ENCODE assay signal across 13 cellular contexts in genomic region chr22:24059121-24059520, GRCh38. TPM values are rescaled to one million over a fixed set of nuclear protein-coding genes. Genes with fewer than 3 reads are reported as not detected.
DNase-seq lines count a peak whose midpoint lies in the region; ATAC-seq and TF ChIP-seq lines count a peak whose summit lies in the region.
"Had no signal": no experiment of that assay in that cellular context is flagged by ENCODE, and none has a peak within 500 bp of the region (broad histone marks: within the 10 kb centered on the region; RNA-seq: fewer than 3 reads in every experiment).

No MANE protein-coding gene starts in this region.

- no peak overlapping the region for H3K4me3 ChIP-seq in MG63
- H3K4me3 ChIP-seq in epithelial cell of esophagus (ENCODE audit: low read length), result no peak overlapping the region
- no peak overlapping the region for H3K4me3 ChIP-seq in CD8-positive, alpha-beta T cell (ENCODE audit: low read depth, low read length)
- H3K4me3 ChIP-seq: upper lobe of left lung had no signal

- no peaks in the 10 kb centered on the region for H3K9me3 Mint-ChIP-seq in WTC11
- H3K9me3 Mint-ChIP-seq in CD8-positive, alpha-beta T cell, result no peaks in the 10 kb centered on the region
- H3K9me3 Mint-ChIP-seq: activated naive CD8-positive, alpha-beta T cell treated with anti-CD3 and anti-CD28 coated beads, Interleukin-2, amount 10 ng/mL, durations not matched to agents 7 days and 5 days had no signal

- peaks cover 76% of the 10 kb centered on the region for H3K36me3 Mint-ChIP-seq in WTC11
- peaks cover 95% of the 10 kb centered on the region for H3K36me3 Mint-ChIP-seq in CD8-positive, alpha-beta T cell

- H3K27me3 ChIP-seq in MG63, result no peaks in the 10 kb centered on the region
- H3K27me3 ChIP-seq in CD8-positive, alpha-beta T cell (ENCODE audit: insufficient read depth, low read length), result no peaks in the 10 kb centered on the region
- H3K27me3 ChIP-seq: BE2C, upper lobe of left lung had no signal

- POLR2A ChIA-PET in WTC11 (lab: Charles Lee), result no interaction called here
- POLR2A ChIA-PET in CD8-positive, alpha-beta T cell (lab: Charles Lee), result interaction anchor here (2.2 kb wide), 1 partner anchor 48 kb away, joined by 8 read pairs; the partner anchor contains the start of gene CABIN1

- no peak overlapping the region for H3K27ac Mint-ChIP-seq in WTC11
- H3K27ac Mint-ChIP-seq in CD8-positive, alpha-beta T cell, result no peak overlapping the region

- H3K27ac ChIP-seq in CD8-positive, alpha-beta T cell (ENCODE audit: low read depth, low read length), result no peak overlapping the region
- H3K27ac ChIP-seq: HL-60 had no signal

- intact Hi-C loops in posterior vena cava (cut with DNase I), result no loop called here
- intact Hi-C loops in CD8-positive, alpha-beta T cell (cut with DNase I, micrococcal nuclease), result no loop called here

- TF ChIP-seq CTCF in epithelial cell of esophagus (IDR thresholded peaks at IDR 0.05; ENCODE audit: insufficient read depth, low read depth, low read length, missing control alignments) (no peak), WTC11 (IDR thresholded peaks at IDR 0.05) (no peak)
- TF ChIP-seq CTCF in CD8-positive, alpha-beta T cell (IDR thresholded peaks at IDR 0.05), result no peak

- CTCF ChIA-PET in WTC11 (lab: Charles Lee), result no interaction called here
- CTCF ChIA-PET in CD8-positive, alpha-beta T cell (lab: Charles Lee), result interaction anchor here (0.8 kb wide), 1 partner anchor 49 kb away, joined by 3 read pairs; no protein-coding TSS in a partner anchor

- peaks cover 68% of the 10 kb centered on the region for H3K36me3 ChIP-seq in MG63
- peaks cover 69% of the 10 kb centered on the region for H3K36me3 ChIP-seq in CD8-positive, alpha-beta T cell (ENCODE audit: insufficient read depth, low read length)

- H3K4me1 ChIP-seq in CD8-positive, alpha-beta T cell (ENCODE audit: insufficient read depth, low read length), result peaks cover 15% of the 10 kb centered on the region
- H3K4me1 ChIP-seq: BE2C had no signal

- DNase-seq in AG08396 (ENCODE audit: low spot score), result peak; percentile 81
- DNase-seq in MG63, result peak; percentile 84
- peak; percentile 48 for DNase-seq in epithelial cell of esophagus (ENCODE audit: low read depth)
- DNase-seq in posterior vena cava (ENCODE audit: low spot score), result peak; percentile 53
- DNase-seq in middle frontal gyrus (ENCODE audit: extremely low spot score, low spot score), result no peak
- DNase-seq in WTC11 (ENCODE audit: low spot score), result no peak
- DNase-seq in CD8-positive, alpha-beta T cell, result no peak
- DNase-seq: activated naive CD8-positive, alpha-beta T cell treated with anti-CD3 and anti-CD28 coated beads, Interleukin-2, amount 10 ng/mL, durations not matched to agents 7 days and 5 days; BE2C; upper lobe of left lung had no signal

- no peaks in the 10 kb centered on the region for H3K9me3 ChIP-seq in MG63
- H3K9me3 ChIP-seq in CD8-positive, alpha-beta T cell (ENCODE audit: low read length), result no peaks in the 10 kb centered on the region
- H3K9me3 ChIP-seq: BE2C, upper lobe of left lung had no signal

- H3K4me1 Mint-ChIP-seq in WTC11, result no peaks in the 10 kb centered on the region
- H3K4me1 Mint-ChIP-seq in CD8-positive, alpha-beta T cell (ENCODE audit: low read depth), result peaks cover 18% of the 10 kb centered on the region

- H3K27me3 Mint-ChIP-seq in WTC11 (ENCODE audit: low read depth), result no peaks in the 10 kb centered on the region
- H3K27me3 Mint-ChIP-seq in CD8-positive, alpha-beta T cell (ENCODE audit: low read depth), result no peaks in the 10 kb centered on the region
- H3K27me3 Mint-ChIP-seq: activated naive CD8-positive, alpha-beta T cell treated with anti-CD3 and anti-CD28 coated beads, Interleukin-2, amount 10 ng/mL, durations not matched to agents 7 days and 5 days had no signal

- ATAC-seq in WTC11 (no peak), HG03280 (IDR thresholded peaks at IDR 0.05; ENCODE audit: unreplicated experiment) (no peak)
- ATAC-seq in CD8-positive, alpha-beta T cell, result no peak

- H3K4me3 Mint-ChIP-seq in WTC11, result no peak overlapping the region
- no peak overlapping the region for H3K4me3 Mint-ChIP-seq in CD8-positive, alpha-beta T cell
- H3K4me3 Mint-ChIP-seq: activated naive CD8-positive, alpha-beta T cell treated with anti-CD3 and anti-CD28 coated beads, Interleukin-2, amount 10 ng/mL, durations not matched to agents 7 days and 5 days had no signal

TF ChIP-seq in WTC11, 78 proteins besides CTCF, POLR2A, EP300 and RAD21 (continues in another document):
- TF ChIP-seq CBFB (CRISPR knock-in tag; IDR thresholded peaks at IDR 0.05; ENCODE audit: low read depth) (no peak), ZMAT4 (CRISPR knock-in tag; IDR thresholded peaks at IDR 0.05) (no peak), ZNF121 (CRISPR knock-in tag; IDR thresholded peaks at IDR 0.05) (no peak), TCF7 (CRISPR knock-in tag; IDR thresholded peaks at IDR 0.05; ENCODE audit: low read depth) (no peak), RORB (CRISPR knock-in tag; IDR thresholded peaks at IDR 0.05) (no peak), TP53 (CRISPR knock-in tag; IDR thresholded peaks at IDR 0.05) (no peak), ERG (CRISPR knock-in tag; IDR thresholded peaks at IDR 0.05) (no peak), SMAD4 (CRISPR knock-in tag; IDR thresholded peaks at IDR 0.05) (no peak), ZNF263 (CRISPR knock-in tag; IDR thresholded peaks at IDR 0.05; ENCODE audit: low read depth) (no peak), SP1 (CRISPR knock-in tag; conservative IDR thresholded peaks at IDR 0.05) (no peak), PRDM15 (CRISPR knock-in tag; IDR thresholded peaks at IDR 0.05) (no peak)

RNA-seq across cellular contexts. Expression of gene CABIN1, which starts 48.0 kb away (rescaled TPM):
- 16.3 and 25.1 TPM in 2 replicates for total RNA-seq in MG63 (2014; rRNA removed; shearing (Covaris generic); ENCODE audit: low replicate concordance)
- total RNA-seq in posterior vena cava (10 to 100 TPM; 44.5 to 52.3 TPM), WTC11 (2021) (72.5 to 79.2 TPM (median 79.0 TPM) in 3 replicates)
- total RNA-seq in CD8-positive, alpha-beta T cell, result 100 to 1,000 TPM; 104 to 118 TPM

RNA-seq across cellular contexts. Expression of gene GSTT4, which starts 53.9 kb away (rescaled TPM):
- not detected in 2 replicates for total RNA-seq in MG63 (2014; rRNA removed; shearing (Covaris generic); ENCODE audit: low replicate concordance)
- total RNA-seq in posterior vena cava (not detected), WTC11 (2021) (not detected in 3 replicates)
- total RNA-seq in CD8-positive, alpha-beta T cell, result not detected
- total RNA-seq: activated naive CD8-positive, alpha-beta T cell treated with anti-CD3 and anti-CD28 coated beads, Interleukin-2, amount 10 ng/mL, durations not matched to agents 7 days and 5 days; NCI-H460; upper lobe of left lung had no signal

Comparison
In these comparisons a context has a peak if more than half of its experiments do, and no peak if none do; other contexts are left out.
1. DNase-seq: peak in AG08396 (single experiment), MG63 (single experiment), epithelial cell of esophagus (single experiment) and posterior vena cava (single experiment); none in middle frontal gyrus (single experiment), WTC11 (single experiment) and CD8-positive, alpha-beta T cell (0 of 7).